ENCODE assay signal across 17 cellular contexts in the genomic region with DNA sequence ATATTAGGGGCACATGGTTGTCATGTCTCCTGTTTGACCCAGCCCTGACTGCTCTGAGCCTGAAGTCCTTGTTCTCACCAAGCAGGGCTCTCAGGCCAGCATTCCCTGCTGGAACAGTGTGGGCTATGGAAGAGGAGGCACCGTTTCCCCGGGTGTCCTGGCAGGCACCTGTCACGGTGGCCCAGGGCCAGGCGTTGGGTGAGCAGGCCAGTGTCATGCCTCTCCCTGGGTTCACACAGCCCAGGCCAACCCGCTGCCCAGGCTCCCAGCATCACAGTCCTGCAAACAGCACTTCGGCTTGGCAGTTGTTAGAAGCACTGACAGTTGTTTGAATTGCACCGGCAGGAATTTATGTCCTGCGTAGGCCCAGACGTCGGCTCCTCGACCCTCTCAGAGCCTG. TPM values are rescaled to one million over a fixed set of nuclear protein-coding genes. Genes with fewer than 3 reads are reported as not detected.
"Had no signal": no experiment of that assay in that cellular context is flagged by ENCODE, and none has a peak within 500 bp of the region (broad histone marks: within the 10 kb centered on the region; RNA-seq: fewer than 3 reads in every experiment).

No MANE protein-coding gene starts in this region.

RNA-seq across cellular contexts. Expression of a gene that starts 38.4 kb away (rescaled TPM):
- total RNA-seq: chondrocyte; colonic mucosa; endodermal cell; esophagus muscularis mucosa; fibroblast of lung; foreskin keratinocyte; left lung; lower lobe of right lung; mononuclear cell; naive thymus-derived CD4-positive, alpha-beta T cell; osteocyte; smooth muscle cell; suprapubic skin; transverse colon; urinary bladder had no signal
- polyA plus RNA-seq: fibroblast of lung; foreskin keratinocyte; keratinocyte; naive thymus-derived CD4-positive, alpha-beta T cell; smooth muscle cell; thymus; urinary bladder had no signal
